Comparison of ENCODE assay signal across 8 cellular contexts in genomic region chr6:125153541-125154183, GRCh38. TPM values are rescaled to one million over a fixed set of nuclear protein-coding genes. Genes with fewer than 3 reads are reported as not detected.
DNase-seq lines count a peak whose midpoint lies in the region; ATAC-seq, FAIRE-seq and TF ChIP-seq lines count a peak whose summit lies in the region.

Gene TPD52L1 (plus strand): TSS chr6:125153773. CDS start chr6:125153952, 179 bp downstream.

- intact Hi-C loops in K562 (cut with micrococcal nuclease): loop anchor here (1.0 to 10.0 kb wide), 5 partner anchors 39 to 611 kb away; partner anchors contain the start of gene RNF217

- peaks cover 14 to 15% of the 10 kb centered on the region in 2 experiments for H3K4me1 ChIP-seq in K562 (replicated peaks in 1 of 2; ENCODE audit: control insufficient read depth in 2 of 2, insufficient read depth in 2 of 2, low read length in 2 of 2)

- DNase-seq in NCI-H1048 (lab: John Stamatoyannopoulos, UW) (peak; percentile 52), T-helper 22 cell (ENCODE audit: low read depth) (peak; percentile 14), K562 (ENCODE audit: extremely low read depth in 1 of 4, low spot score in 3 of 4) (peak; percentile 83 to 93 (median 88)), iPS DF 19.7 (ENCODE audit: low read depth, low spot score) (peak; percentile 38), retinal pigment epithelial cell (ENCODE audit: low read depth) (peak; percentile 47), GF-D8 (lab: John Stamatoyannopoulos, UW) (no peak)

- CTCF ChIA-PET in K562 (lab: Yijun Ruan, JAX; ENCODE audit: low intra/inter-chr PET ratio): interaction anchor here (0.5 kb wide), 1 partner anchor 48 kb away, joined by 3 read pairs; no protein-coding TSS in a partner anchor

- H3K36me3 ChIP-seq in K562 (ENCODE audit: control insufficient read depth, insufficient read depth, low read length): peaks cover under 1% of the 10 kb centered on the region; the same call in 2 of the 3 replicates

- peak; percentile 99 for ATAC-seq in HG02623 (IDR thresholded peaks at IDR 0.05; ENCODE audit: unreplicated experiment)
- ATAC-seq in K562: peak; percentile 94

- BruUV-seq in K562 (replicated peaks; lab: Mats Ljungman, UMichigan): no TSS peak

- peak; percentile 70 for TF ChIP-seq POLR2A in K562 (conservative IDR thresholded peaks at IDR 0.05)

- no peaks in the 10 kb centered on the region for H4K20me1 ChIP-seq in K562 (replicated peaks; ENCODE audit: control insufficient read depth, insufficient read depth, low read length)

- H3K9me1 ChIP-seq in K562 (ENCODE audit: control insufficient read depth, insufficient read depth, low read length): no peaks in the 10 kb centered on the region

- TF ChIP-seq EP300 in K562 (IDR thresholded peaks at IDR 0.05; ENCODE audit: low read length): no peak

- in situ Hi-C loops in K562 (cut with MboI): loop anchor here (25.0 kb wide), 1 partner anchor 609 kb away; no protein-coding TSS in a partner anchor

- TF ChIP-seq CTCF in GM12872 (IDR thresholded peaks at IDR 0.05; ENCODE audit: insufficient read depth, low read depth, low read length) (peak; percentile 90), K562 (IDR thresholded peaks at IDR 0.05 in 2 of 3, conservative IDR thresholded peaks at IDR 0.05 in 1 of 3; ENCODE audit: insufficient read depth in 2 of 3, low read depth in 1 of 3, low read length in 3 of 3) (peak; percentile 89 to 95 (median 92)), retinal pigment epithelial cell (conservative IDR thresholded peaks at IDR 0.05; ENCODE audit: low read depth, low read length) (peak; percentile 95)

- H3K9me3 ChIP-seq in K562 (replicated peaks; ENCODE audit: control insufficient read depth, insufficient read depth, low read depth, low read length): no peaks in the 10 kb centered on the region

- H3K4me2 ChIP-seq in K562 (ENCODE audit: insufficient read depth, low read length): peak within 1 kb of the TSS; percentile 93

- POLR2A ChIA-PET in K562 (lab: Yijun Ruan, JAX): interaction anchor here (0.5 to 1.4 kb wide), 8 partner anchors 21 to 1448 kb away, joined by 3 to 5 read pairs (median 3); no protein-coding TSS in a partner anchor

- WGBS in K562 (ENCODE audit: insufficient coverage, low coverage, missing lambda C conversion rate): under 1% methylated on average over 27 of the region's 46 CpGs

- H3K27ac ChIP-seq in K562 (ENCODE audit: extremely low read depth, low read depth, low read length): peak within 1 kb of the TSS; percentile 78

- no peak for FAIRE-seq in K562 (lab: Jason Lieb, UNC)

- H3K27me3 ChIP-seq in K562 (ENCODE audit: control insufficient read depth in 2 of 2, insufficient read depth in 2 of 2, low read length in 2 of 2): no peaks in the 10 kb centered on the region

- H2AFZ ChIP-seq in K562 (ENCODE audit: low read depth, low read length): peak within 1 kb of the TSS; percentile 93

- peak within 1 kb of the TSS; percentile 61 for H3K4me3 ChIP-seq in K562
- peak within 1 kb of the TSS; percentile 92 for H3K4me3 ChIP-seq in retinal pigment epithelial cell (ENCODE audit: low read length)

- H3K79me2 ChIP-seq in K562 (ENCODE audit: control insufficient read depth, insufficient read depth, low read length): peaks cover 26% of the 10 kb centered on the region

- TF ChIP-seq RAD21 in K562 (CRISPR knock-in tag; conservative IDR thresholded peaks at IDR 0.05 in 1 of 2, IDR thresholded peaks at IDR 0.05 in 1 of 2): peak; percentile 86 to 90

- peak within 1 kb of the TSS; percentile 88 to 98 for H3K9ac ChIP-seq in K562 (ENCODE audit: insufficient read depth in 1 of 2, low read depth in 2 of 2, low read length in 2 of 2)

TF ChIP-seq in K562, 482 proteins besides CTCF, POLR2A, EP300 and RAD21 (continues in another document):
- TF ChIP-seq THRAP3 (IDR thresholded peaks at IDR 0.05; ENCODE audit: borderline replicate concordance) (no peak), ELF2 (CRISPR knock-in tag; IDR thresholded peaks at IDR 0.05) (no peak), ZNF766 (CRISPR knock-in tag; conservative IDR thresholded peaks at IDR 0.05) (no peak; the same call in 1 of the 2 replicates), TFAM (CRISPR knock-in tag; conservative IDR thresholded peaks at IDR 0.05) (no peak), ZNF707 (CRISPR knock-in tag; conservative IDR thresholded peaks at IDR 0.05) (no peak), FOXJ3 (CRISPR knock-in tag; IDR thresholded peaks at IDR 0.05) (no peak), LEF1 (IDR thresholded peaks at IDR 0.05) (no peak), NKRF (IDR thresholded peaks at IDR 0.05; ENCODE audit: borderline replicate concordance) (no peak), MCM7 (IDR thresholded peaks at IDR 0.05) (no peak), CCNT2 (IDR thresholded peaks at IDR 0.05; ENCODE audit: borderline replicate concordance, extremely low read depth, insufficient read length, low read depth, low read length) (peak; percentile 71), RFX1 (IDR thresholded peaks at IDR 0.05) (no peak), ZNF24 (IDR thresholded peaks at IDR 0.05) (no peak), ZNF696 (CRISPR knock-in tag; conservative IDR thresholded peaks at IDR 0.05) (no peak), IRF9 (tag; IDR thresholded peaks at IDR 0.05) (no peak), BHLHE40 (IDR thresholded peaks at IDR 0.05; ENCODE audit: low read length) (peak; percentile 50), XRCC4 (IDR thresholded peaks at IDR 0.05; ENCODE audit: extremely low read depth, insufficient read depth, insufficient read length) (no peak), YBX1 (IDR thresholded peaks at IDR 0.05) (no peak), ZNF699 (CRISPR knock-in tag; IDR thresholded peaks at IDR 0.05; ENCODE audit: insufficient replicate concordance) (no peak)
- TF ChIP-seq, protein P1, sequence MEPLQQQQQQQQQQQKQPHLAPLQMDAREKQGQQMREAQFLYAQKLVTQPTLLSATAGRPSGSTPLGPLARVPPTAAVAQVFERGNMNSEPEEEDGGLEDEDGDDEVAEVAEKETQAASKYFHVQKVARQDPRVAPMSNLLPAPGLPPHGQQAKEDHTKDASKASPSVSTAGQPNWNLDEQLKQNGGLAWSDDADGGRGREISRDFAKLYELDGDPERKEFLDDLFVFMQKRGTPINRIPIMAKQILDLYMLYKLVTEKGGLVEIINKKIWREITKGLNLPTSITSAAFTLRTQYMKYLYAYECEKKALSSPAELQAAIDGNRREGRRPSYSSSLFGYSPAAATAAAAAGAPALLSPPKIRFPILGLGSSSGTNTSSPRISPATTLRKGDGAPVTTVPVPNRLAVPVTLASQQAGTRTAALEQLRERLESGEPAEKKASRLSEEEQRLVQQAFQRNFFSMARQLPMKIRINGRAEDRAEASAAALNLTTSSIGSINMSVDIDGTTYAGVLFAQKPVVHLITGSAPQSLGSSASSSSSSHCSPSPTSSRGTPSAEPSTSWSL (CRISPR knock-in tag; IDR thresholded peaks at IDR 0.05; ENCODE audit: borderline replicate concordance): no peak

RNA-seq across cellular contexts. Expression of gene TPD52L1, which starts in this region (rescaled TPM):
- total RNA-seq in K562 (2011; cell fraction: chromatin; rRNA removed; ENCODE audit: low replicate concordance): 22.0 and 54.6 TPM in 2 replicates
- 15.3 and 21.8 TPM in 2 replicates for total RNA-seq in K562 (2011; cell fraction: nucleolus; rRNA removed)
- total RNA-seq in K562 (2011; cell fraction: nucleoplasm; rRNA removed): 31.1 and 46.6 TPM in 2 replicates
- 122 and 126 TPM in 2 replicates for total RNA-seq in K562 (2014; rRNA removed)
- total RNA-seq in K562 (2014; rRNA removed; fragmentation: Illumina TruSeq; extraction: Trizol): 70.2 and 71.7 TPM in 2 replicates
- total RNA-seq in K562 (2015; rRNA removed; fragmentation: Illumina TruSeq; extraction: Trizol): 56.3 and 61.5 TPM in 2 replicates
- 74.0 and 75.7 TPM in 2 replicates for total RNA-seq in K562 (2021)
- 124 TPM in 2 replicates for polyA plus RNA-seq in K562 (2011; rRNA removed)
- 102 and 124 TPM in 2 replicates for polyA plus RNA-seq in K562 (2011; cell fraction: cytosol; rRNA removed)
- polyA plus RNA-seq in K562 (2011; cell fraction: nucleus; rRNA removed): 44.4 and 63.0 TPM in 2 replicates
- 55.0 and 126 TPM in 2 replicates for polyA plus RNA-seq in K562 (2012)
- polyA plus RNA-seq in K562 (2014; fragmentation: Illumina TruSeq; extraction: Trizol): 97.4 and 103 TPM in 2 replicates
- polyA plus RNA-seq in K562 (2014; fragmentation: Nextera tagmentation; extraction: Ambion mirVana): 10 to 100 TPM; 12.9 to 17.1 TPM
- 148 and 149 TPM in 2 replicates for polyA plus RNA-seq in K562 (2014; rRNA removed)
- polyA minus RNA-seq in K562 (2011; rRNA and poly(A)+ RNA removed): 92.2 and 93.3 TPM in 2 replicates
- polyA minus RNA-seq in K562 (2011; cell fraction: cytosol; rRNA and poly(A)+ RNA removed): 28.4 and 31.1 TPM in 2 replicates
- polyA minus RNA-seq in K562 (2011; cell fraction: nucleus; rRNA and poly(A)+ RNA removed): 21.4 and 41.2 TPM in 2 replicates
